Comparison of ENCODE assay signal across 1 cellular context in the genomic region with DNA sequence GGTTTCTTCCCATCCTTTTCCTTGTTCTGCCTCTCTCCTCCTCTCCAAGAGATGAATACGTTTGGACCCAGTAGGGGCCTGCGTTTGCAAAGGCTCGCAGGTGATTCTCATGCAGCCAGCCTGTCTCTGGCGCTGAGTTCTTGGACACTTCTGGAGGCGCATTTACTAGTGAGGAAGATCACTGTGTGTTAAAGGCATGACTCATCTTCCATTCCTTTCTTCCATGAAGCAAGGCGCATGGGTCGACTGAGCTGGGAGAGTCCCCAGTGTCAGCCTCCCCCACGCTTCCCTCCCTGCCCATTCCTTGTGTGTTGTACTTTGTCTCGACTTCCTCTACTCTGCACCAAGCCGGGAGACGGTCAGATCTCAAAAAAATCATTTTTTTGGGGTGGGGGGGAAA.
TF ChIP-seq lines count a peak whose summit lies in the region.

No MANE protein-coding gene starts in this region.

TF ChIP-seq in GM23338, 12 proteins besides CTCF, POLR2A, EP300 and RAD21 (continued from another document):
- TF ChIP-seq, protein P1, sequence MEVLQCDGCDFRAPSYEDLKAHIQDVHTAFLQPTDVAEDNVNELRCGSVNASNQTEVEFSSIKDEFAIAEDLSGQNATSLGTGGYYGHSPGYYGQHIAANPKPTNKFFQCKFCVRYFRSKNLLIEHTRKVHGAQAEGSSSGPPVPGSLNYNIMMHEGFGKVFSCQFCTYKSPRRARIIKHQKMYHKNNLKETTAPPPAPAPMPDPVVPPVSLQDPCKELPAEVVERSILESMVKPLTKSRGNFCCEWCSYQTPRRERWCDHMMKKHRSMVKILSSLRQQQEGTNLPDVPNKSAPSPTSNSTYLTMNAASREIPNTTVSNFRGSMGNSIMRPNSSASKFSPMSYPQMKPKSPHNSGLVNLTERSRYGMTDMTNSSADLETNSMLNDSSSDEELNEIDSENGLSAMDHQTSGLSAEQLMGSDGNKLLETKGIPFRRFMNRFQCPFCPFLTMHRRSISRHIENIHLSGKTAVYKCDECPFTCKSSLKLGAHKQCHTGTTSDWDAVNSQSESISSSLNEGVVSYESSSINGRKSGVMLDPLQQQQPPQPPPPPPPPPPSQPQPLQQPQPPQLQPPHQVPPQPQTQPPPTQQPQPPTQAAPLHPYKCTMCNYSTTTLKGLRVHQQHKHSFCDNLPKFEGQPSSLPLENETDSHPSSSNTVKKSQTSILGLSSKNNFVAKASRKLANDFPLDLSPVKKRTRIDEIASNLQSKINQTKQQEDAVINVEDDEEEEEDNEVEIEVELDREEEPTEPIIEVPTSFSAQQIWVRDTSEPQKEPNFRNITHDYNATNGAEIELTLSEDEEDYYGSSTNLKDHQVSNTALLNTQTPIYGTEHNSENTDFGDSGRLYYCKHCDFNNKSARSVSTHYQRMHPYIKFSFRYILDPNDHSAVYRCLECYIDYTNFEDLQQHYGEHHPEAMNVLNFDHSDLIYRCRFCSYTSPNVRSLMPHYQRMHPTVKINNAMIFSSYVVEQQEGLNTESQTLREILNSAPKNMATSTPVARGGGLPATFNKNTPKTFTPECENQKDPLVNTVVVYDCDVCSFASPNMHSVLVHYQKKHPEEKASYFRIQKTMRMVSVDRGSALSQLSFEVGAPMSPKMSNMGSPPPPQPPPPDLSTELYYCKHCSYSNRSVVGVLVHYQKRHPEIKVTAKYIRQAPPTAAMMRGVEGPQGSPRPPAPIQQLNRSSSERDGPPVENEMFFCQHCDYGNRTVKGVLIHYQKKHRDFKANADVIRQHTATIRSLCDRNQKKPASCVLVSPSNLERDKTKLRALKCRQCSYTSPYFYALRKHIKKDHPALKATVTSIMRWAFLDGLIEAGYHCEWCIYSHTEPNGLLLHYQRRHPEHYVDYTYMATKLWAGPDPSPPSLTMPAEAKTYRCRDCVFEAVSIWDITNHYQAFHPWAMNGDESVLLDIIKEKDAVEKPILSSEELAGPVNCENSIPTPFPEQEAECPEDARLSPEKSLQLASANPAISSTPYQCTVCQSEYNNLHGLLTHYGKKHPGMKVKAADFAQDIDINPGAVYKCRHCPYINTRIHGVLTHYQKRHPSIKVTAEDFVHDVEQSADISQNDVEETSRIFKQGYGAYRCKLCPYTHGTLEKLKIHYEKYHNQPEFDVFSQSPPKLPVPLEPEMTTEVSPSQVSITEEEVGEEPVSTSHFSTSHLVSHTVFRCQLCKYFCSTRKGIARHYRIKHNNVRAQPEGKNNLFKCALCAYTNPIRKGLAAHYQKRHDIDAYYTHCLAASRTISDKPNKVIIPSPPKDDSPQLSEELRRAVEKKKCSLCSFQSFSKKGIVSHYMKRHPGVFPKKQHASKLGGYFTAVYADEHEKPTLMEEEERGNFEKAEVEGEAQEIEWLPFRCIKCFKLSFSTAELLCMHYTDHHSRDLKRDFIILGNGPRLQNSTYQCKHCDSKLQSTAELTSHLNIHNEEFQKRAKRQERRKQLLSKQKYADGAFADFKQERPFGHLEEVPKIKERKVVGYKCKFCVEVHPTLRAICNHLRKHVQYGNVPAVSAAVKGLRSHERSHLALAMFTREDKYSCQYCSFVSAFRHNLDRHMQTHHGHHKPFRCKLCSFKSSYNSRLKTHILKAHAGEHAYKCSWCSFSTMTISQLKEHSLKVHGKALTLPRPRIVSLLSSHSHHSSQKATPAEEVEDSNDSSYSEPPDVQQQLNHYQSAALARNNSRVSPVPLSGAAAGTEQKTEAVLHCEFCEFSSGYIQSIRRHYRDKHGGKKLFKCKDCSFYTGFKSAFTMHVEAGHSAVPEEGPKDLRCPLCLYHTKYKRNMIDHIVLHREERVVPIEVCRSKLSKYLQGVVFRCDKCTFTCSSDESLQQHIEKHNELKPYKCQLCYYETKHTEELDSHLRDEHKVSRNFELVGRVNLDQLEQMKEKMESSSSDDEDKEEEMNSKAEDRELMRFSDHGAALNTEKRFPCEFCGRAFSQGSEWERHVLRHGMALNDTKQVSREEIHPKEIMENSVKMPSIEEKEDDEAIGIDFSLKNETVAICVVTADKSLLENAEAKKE (CRISPR knock-in tag; IDR thresholded peaks at IDR 0.05), result no peak
- no peak for TF ChIP-seq JUNB (IDR thresholded peaks at IDR 0.05; ENCODE audit: unreplicated experiment)
